In the genomic region with DNA sequence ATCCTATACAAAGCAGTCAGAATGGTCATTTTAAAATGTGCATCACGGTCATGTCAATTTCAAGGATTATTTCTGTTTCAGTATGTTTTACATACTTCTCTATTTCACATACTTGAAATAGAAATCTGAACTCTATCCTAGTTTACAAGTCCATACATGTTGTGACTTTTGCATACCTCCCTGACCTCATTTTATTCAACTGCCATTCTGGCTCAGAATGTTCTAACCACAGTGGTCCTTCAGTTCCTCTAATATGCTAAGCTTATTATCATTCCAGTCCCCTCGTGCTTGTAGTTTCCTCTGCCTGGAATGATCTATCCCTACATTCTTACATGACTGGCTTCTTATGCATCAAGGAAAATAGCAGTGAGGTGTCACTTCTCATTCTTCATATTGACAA, we compare ENCODE assay signal across 1 cellular context.
TF ChIP-seq lines count a peak whose summit lies in the region.

No MANE protein-coding gene starts in this region.

TF ChIP-seq in GM12878, 131 proteins besides CTCF, POLR2A, EP300 and RAD21 (continued from another document and continues in another):
- TF ChIP-seq, protein P1, sequence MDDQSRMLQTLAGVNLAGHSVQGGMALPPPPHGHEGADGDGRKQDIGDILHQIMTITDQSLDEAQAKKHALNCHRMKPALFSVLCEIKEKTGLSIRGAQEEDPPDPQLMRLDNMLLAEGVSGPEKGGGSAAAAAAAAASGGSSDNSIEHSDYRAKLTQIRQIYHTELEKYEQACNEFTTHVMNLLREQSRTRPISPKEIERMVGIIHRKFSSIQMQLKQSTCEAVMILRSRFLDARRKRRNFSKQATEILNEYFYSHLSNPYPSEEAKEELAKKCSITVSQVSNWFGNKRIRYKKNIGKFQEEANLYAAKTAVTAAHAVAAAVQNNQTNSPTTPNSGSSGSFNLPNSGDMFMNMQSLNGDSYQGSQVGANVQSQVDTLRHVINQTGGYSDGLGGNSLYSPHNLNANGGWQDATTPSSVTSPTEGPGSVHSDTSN (IDR thresholded peaks at IDR 0.05; ENCODE audit: insufficient replicate concordance, low read depth, low read length) = no peak
- TF ChIP-seq, protein P2, sequence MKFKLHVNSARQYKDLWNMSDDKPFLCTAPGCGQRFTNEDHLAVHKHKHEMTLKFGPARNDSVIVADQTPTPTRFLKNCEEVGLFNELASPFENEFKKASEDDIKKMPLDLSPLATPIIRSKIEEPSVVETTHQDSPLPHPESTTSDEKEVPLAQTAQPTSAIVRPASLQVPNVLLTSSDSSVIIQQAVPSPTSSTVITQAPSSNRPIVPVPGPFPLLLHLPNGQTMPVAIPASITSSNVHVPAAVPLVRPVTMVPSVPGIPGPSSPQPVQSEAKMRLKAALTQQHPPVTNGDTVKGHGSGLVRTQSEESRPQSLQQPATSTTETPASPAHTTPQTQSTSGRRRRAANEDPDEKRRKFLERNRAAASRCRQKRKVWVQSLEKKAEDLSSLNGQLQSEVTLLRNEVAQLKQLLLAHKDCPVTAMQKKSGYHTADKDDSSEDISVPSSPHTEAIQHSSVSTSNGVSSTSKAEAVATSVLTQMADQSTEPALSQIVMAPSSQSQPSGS (IDR thresholded peaks at IDR 0.05; ENCODE audit: low read length) = 0 out of 2 replicates have a peak, but pooled peaks have one; percentile 14
- TF ChIP-seq BRCA1 (IDR thresholded peaks at IDR 0.05; ENCODE audit: low read depth, low read length) = no peak
- TF ChIP-seq MEF2A (IDR thresholded peaks at IDR 0.05; ENCODE audit: insufficient read depth, low read depth, low read length) = 0 out of 2 replicates have a peak, but pooled peaks have one; percentile 20
- no peak for TF ChIP-seq ZNF24 (IDR thresholded peaks at IDR 0.05)
- peak; percentile 46; the same call in 1 of the 2 replicates for TF ChIP-seq NFIC (IDR thresholded peaks at IDR 0.05; ENCODE audit: low read depth, low read length)
- TF ChIP-seq, protein P3, sequence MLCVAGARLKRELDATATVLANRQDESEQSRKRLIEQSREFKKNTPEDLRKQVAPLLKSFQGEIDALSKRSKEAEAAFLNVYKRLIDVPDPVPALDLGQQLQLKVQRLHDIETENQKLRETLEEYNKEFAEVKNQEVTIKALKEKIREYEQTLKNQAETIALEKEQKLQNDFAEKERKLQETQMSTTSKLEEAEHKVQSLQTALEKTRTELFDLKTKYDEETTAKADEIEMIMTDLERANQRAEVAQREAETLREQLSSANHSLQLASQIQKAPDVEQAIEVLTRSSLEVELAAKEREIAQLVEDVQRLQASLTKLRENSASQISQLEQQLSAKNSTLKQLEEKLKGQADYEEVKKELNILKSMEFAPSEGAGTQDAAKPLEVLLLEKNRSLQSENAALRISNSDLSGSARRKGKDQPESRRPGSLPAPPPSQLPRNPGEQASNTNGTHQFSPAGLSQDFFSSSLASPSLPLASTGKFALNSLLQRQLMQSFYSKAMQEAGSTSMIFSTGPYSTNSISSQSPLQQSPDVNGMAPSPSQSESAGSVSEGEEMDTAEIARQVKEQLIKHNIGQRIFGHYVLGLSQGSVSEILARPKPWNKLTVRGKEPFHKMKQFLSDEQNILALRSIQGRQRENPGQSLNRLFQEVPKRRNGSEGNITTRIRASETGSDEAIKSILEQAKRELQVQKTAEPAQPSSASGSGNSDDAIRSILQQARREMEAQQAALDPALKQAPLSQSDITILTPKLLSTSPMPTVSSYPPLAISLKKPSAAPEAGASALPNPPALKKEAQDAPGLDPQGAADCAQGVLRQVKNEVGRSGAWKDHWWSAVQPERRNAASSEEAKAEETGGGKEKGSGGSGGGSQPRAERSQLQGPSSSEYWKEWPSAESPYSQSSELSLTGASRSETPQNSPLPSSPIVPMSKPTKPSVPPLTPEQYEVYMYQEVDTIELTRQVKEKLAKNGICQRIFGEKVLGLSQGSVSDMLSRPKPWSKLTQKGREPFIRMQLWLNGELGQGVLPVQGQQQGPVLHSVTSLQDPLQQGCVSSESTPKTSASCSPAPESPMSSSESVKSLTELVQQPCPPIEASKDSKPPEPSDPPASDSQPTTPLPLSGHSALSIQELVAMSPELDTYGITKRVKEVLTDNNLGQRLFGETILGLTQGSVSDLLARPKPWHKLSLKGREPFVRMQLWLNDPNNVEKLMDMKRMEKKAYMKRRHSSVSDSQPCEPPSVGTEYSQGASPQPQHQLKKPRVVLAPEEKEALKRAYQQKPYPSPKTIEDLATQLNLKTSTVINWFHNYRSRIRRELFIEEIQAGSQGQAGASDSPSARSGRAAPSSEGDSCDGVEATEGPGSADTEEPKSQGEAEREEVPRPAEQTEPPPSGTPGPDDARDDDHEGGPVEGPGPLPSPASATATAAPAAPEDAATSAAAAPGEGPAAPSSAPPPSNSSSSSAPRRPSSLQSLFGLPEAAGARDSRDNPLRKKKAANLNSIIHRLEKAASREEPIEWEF (IDR thresholded peaks at IDR 0.05; ENCODE audit: insufficient replicate concordance, low read depth, low read length) = no peak
- TF ChIP-seq, protein P4, sequence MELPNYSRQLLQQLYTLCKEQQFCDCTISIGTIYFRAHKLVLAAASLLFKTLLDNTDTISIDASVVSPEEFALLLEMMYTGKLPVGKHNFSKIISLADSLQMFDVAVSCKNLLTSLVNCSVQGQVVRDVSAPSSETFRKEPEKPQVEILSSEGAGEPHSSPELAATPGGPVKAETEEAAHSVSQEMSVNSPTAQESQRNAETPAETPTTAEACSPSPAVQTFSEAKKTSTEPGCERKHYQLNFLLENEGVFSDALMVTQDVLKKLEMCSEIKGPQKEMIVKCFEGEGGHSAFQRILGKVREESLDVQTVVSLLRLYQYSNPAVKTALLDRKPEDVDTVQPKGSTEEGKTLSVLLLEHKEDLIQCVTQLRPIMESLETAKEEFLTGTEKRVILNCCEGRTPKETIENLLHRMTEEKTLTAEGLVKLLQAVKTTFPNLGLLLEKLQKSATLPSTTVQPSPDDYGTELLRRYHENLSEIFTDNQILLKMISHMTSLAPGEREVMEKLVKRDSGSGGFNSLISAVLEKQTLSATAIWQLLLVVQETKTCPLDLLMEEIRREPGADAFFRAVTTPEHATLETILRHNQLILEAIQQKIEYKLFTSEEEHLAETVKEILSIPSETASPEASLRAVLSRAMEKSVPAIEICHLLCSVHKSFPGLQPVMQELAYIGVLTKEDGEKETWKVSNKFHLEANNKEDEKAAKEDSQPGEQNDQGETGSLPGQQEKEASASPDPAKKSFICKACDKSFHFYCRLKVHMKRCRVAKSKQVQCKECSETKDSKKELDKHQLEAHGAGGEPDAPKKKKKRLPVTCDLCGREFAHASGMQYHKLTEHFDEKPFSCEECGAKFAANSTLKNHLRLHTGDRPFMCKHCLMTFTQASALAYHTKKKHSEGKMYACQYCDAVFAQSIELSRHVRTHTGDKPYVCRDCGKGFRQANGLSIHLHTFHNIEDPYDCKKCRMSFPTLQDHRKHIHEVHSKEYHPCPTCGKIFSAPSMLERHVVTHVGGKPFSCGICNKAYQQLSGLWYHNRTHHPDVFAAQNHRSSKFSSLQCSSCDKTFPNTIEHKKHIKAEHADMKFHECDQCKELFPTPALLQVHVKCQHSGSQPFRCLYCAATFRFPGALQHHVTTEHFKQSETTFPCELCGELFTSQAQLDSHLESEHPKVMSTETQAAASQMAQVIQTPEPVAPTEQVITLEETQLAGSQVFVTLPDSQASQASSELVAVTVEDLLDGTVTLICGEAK (IDR thresholded peaks at IDR 0.05; ENCODE audit: borderline replicate concordance) = no peak
- TF ChIP-seq ASH2L (IDR thresholded peaks at IDR 0.05; ENCODE audit: borderline replicate concordance, low read depth) = no peak
- TF ChIP-seq POU2F2 (IDR thresholded peaks at IDR 0.05; ENCODE audit: borderline replicate concordance, low read depth, low read length) = peak; percentile 54; the same call in 1 of the 3 replicates
- TF ChIP-seq, protein P5, sequence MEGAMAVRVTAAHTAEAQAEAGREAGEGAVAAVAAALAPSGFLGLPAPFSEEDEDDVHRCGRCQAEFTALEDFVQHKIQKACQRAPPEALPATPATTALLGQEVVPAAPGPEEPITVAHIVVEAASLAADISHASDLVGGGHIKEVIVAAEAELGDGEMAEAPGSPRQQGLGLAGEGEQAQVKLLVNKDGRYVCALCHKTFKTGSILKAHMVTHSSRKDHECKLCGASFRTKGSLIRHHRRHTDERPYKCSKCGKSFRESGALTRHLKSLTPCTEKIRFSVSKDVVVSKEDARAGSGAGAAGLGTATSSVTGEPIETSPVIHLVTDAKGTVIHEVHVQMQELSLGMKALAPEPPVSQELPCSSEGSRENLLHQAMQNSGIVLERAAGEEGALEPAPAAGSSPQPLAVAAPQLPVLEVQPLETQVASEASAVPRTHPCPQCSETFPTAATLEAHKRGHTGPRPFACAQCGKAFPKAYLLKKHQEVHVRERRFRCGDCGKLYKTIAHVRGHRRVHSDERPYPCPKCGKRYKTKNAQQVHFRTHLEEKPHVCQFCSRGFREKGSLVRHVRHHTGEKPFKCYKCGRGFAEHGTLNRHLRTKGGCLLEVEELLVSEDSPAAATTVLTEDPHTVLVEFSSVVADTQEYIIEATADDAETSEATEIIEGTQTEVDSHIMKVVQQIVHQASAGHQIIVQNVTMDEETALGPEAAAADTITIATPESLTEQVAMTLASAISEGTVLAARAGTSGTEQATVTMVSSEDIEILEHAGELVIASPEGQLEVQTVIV (IDR thresholded peaks at IDR 0.05; ENCODE audit: borderline replicate concordance, partially characterized antibody) = no peak
- no peak for TF ChIP-seq SRF (IDR thresholded peaks at IDR 0.05; ENCODE audit: low read depth in 2 of 2, low read length in 2 of 2)
- no peak for TF ChIP-seq STAT3 (IDR thresholded peaks at IDR 0.05; ENCODE audit: low read depth, low read length)
- peak; percentile 82 for TF ChIP-seq RUNX3 (IDR thresholded peaks at IDR 0.05; ENCODE audit: low read length)
- TF ChIP-seq YY1 (IDR thresholded peaks at IDR 0.05; ENCODE audit: low read depth, low read length) = no peak
- TF ChIP-seq IKZF2 (IDR thresholded peaks at IDR 0.05) = peak; percentile 9 to 17; a peak in 1 of 4 replicates
- TF ChIP-seq ATF7 (IDR thresholded peaks at IDR 0.05; ENCODE audit: low read depth) = no peak
- TF ChIP-seq RB1 (IDR thresholded peaks at IDR 0.05; ENCODE audit: borderline replicate concordance) = no peak
- TF ChIP-seq, protein P6, sequence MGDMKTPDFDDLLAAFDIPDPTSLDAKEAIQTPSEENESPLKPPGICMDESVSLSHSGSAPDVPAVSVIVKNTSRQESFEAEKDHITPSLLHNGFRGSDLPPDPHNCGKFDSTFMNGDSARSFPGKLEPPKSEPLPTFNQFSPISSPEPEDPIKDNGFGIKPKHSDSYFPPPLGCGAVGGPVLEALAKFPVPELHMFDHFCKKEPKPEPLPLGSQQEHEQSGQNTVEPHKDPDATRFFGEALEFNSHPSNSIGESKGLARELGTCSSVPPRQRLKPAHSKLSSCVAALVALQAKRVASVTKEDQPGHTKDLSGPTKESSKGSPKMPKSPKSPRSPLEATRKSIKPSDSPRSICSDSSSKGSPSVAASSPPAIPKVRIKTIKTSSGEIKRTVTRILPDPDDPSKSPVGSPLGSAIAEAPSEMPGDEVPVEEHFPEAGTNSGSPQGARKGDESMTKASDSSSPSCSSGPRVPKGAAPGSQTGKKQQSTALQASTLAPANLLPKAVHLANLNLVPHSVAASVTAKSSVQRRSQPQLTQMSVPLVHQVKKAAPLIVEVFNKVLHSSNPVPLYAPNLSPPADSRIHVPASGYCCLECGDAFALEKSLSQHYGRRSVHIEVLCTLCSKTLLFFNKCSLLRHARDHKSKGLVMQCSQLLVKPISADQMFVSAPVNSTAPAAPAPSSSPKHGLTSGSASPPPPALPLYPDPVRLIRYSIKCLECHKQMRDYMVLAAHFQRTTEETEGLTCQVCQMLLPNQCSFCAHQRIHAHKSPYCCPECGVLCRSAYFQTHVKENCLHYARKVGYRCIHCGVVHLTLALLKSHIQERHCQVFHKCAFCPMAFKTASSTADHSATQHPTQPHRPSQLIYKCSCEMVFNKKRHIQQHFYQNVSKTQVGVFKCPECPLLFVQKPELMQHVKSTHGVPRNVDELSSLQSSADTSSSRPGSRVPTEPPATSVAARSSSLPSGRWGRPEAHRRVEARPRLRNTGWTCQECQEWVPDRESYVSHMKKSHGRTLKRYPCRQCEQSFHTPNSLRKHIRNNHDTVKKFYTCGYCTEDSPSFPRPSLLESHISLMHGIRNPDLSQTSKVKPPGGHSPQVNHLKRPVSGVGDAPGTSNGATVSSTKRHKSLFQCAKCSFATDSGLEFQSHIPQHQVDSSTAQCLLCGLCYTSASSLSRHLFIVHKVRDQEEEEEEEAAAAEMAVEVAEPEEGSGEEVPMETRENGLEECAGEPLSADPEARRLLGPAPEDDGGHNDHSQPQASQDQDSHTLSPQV (IDR thresholded peaks at IDR 0.05) = no peak
- no peak for TF ChIP-seq CREB1 (IDR thresholded peaks at IDR 0.05; ENCODE audit: low read depth)
- no peak for TF ChIP-seq SMAD1 (IDR thresholded peaks at IDR 0.05; ENCODE audit: low read depth, partially characterized antibody)
- no peak for TF ChIP-seq NRF1 (conservative IDR thresholded peaks at IDR 0.05; ENCODE audit: low read depth, low read length)
- TF ChIP-seq, protein P7, sequence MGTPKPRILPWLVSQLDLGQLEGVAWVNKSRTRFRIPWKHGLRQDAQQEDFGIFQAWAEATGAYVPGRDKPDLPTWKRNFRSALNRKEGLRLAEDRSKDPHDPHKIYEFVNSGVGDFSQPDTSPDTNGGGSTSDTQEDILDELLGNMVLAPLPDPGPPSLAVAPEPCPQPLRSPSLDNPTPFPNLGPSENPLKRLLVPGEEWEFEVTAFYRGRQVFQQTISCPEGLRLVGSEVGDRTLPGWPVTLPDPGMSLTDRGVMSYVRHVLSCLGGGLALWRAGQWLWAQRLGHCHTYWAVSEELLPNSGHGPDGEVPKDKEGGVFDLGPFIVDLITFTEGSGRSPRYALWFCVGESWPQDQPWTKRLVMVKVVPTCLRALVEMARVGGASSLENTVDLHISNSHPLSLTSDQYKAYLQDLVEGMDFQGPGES (IDR thresholded peaks at IDR 0.05) = no peak
- TF ChIP-seq, protein P8, sequence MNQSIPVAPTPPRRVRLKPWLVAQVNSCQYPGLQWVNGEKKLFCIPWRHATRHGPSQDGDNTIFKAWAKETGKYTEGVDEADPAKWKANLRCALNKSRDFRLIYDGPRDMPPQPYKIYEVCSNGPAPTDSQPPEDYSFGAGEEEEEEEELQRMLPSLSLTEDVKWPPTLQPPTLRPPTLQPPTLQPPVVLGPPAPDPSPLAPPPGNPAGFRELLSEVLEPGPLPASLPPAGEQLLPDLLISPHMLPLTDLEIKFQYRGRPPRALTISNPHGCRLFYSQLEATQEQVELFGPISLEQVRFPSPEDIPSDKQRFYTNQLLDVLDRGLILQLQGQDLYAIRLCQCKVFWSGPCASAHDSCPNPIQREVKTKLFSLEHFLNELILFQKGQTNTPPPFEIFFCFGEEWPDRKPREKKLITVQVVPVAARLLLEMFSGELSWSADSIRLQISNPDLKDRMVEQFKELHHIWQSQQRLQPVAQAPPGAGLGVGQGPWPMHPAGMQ (IDR thresholded peaks at IDR 0.05; ENCODE audit: borderline replicate concordance) = no peak
- no peak for TF ChIP-seq NR2C2 (IDR thresholded peaks at IDR 0.05; ENCODE audit: borderline replicate concordance, control insufficient read depth, insufficient read length, low read depth)
- TF ChIP-seq, protein P9, sequence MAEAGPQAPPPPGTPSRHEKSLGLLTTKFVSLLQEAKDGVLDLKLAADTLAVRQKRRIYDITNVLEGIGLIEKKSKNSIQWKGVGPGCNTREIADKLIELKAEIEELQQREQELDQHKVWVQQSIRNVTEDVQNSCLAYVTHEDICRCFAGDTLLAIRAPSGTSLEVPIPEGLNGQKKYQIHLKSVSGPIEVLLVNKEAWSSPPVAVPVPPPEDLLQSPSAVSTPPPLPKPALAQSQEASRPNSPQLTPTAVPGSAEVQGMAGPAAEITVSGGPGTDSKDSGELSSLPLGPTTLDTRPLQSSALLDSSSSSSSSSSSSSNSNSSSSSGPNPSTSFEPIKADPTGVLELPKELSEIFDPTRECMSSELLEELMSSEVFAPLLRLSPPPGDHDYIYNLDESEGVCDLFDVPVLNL (IDR thresholded peaks at IDR 0.05; ENCODE audit: low read depth, low read length) = no peak
- peak; percentile 67; the same call in 1 of the 2 replicates for TF ChIP-seq SPI1 (IDR thresholded peaks at IDR 0.05; ENCODE audit: borderline replicate concordance, insufficient read depth, low read depth, low read length)
- TF ChIP-seq EGR1 (IDR thresholded peaks at IDR 0.05; ENCODE audit: borderline replicate concordance in 1 of 2, low read depth in 2 of 2, low read length in 2 of 2) = no peak
- no peak for TF ChIP-seq SP1 (IDR thresholded peaks at IDR 0.05; ENCODE audit: low read depth, low read length)
- TF ChIP-seq MXI1 (IDR thresholded peaks at IDR 0.05; ENCODE audit: low read depth, low read length) = no peak
